8 cellular contexts compared by ENCODE assay signal in genomic region chr11:88335284-88335683, GRCh38. TPM values are rescaled to one million over a fixed set of nuclear protein-coding genes. Genes with fewer than 3 reads are reported as not detected.
A peak's percentile ranks its signal among the peaks of the same experiment; 100 is the strongest.
DNase-seq lines count a peak whose midpoint lies in the region; ATAC-seq and TF ChIP-seq lines count a peak whose summit lies in the region.

No MANE protein-coding gene starts in this region.

- ATAC-seq in left lung, result no peak
- no peak for ATAC-seq in GM18873 (IDR thresholded peaks at IDR 0.05; ENCODE audit: low FRiP score, unreplicated experiment)

- no peak for TF ChIP-seq EP300 in esophagus muscularis mucosa (IDR thresholded peaks at IDR 0.05)

- peaks cover 54% of the 10 kb centered on the region for H3K36me3 Mint-ChIP-seq in HFFc6 (ENCODE audit: low read depth)
- H3K36me3 Mint-ChIP-seq in activated naive CD8-positive, alpha-beta T cell, result peaks cover 19% of the 10 kb centered on the region

- TF ChIP-seq POLR2A in esophagus muscularis mucosa (IDR thresholded peaks at IDR 0.05; ENCODE audit: low read depth), result no peak

- H3K4me1 Mint-ChIP-seq in HFFc6 (ENCODE audit: low read depth), result peaks cover 69% of the 10 kb centered on the region
- peaks cover 68% of the 10 kb centered on the region for H3K4me1 Mint-ChIP-seq in activated naive CD8-positive, alpha-beta T cell (ENCODE audit: low read depth)

- peak overlapping the region; percentile 90 for H3K4me3 Mint-ChIP-seq in HFFc6
- H3K4me3 Mint-ChIP-seq in activated naive CD8-positive, alpha-beta T cell, result peak overlapping the region; percentile 90

- no peak for DNase-seq in AG10803 (ENCODE audit: low read depth)
- no peak for DNase-seq in HFFc6
- no peak for DNase-seq in left lung
- no peak for DNase-seq in activated effector memory CD4-positive, alpha-beta T cell treated with anti-CD3 and anti-CD28 coated beads, Interleukin-2, amount 50 U/mL, for 16 hours
- no peak for DNase-seq in cerebellum (ENCODE audit: low spot score)
- no peak for DNase-seq in esophagus muscularis mucosa (ENCODE audit: extremely low spot score)

- H3K27me3 Mint-ChIP-seq in HFFc6 (ENCODE audit: insufficient read depth), result peaks cover 2% of the 10 kb centered on the region; the same call in 1 of the 2 replicates
- H3K27me3 Mint-ChIP-seq in activated naive CD8-positive, alpha-beta T cell, result no peaks in the 10 kb centered on the region

- H3K9me3 ChIP-seq in left lung, result no peaks in the 10 kb centered on the region
- no peaks in the 10 kb centered on the region for H3K9me3 ChIP-seq in esophagus muscularis mucosa

- WGBS in esophagus muscularis mucosa, result 75% methylated on average over 4 of the region's 4 CpGs

- H3K27ac Mint-ChIP-seq in HFFc6, result no peak overlapping the region
- peak overlapping the region; percentile 54 for H3K27ac Mint-ChIP-seq in activated naive CD8-positive, alpha-beta T cell

- H3K4me3 ChIP-seq in AG10803 (ENCODE audit: low read length) (peak overlapping the region; percentile 21), left lung (peak overlapping the region; percentile 77 to 92), esophagus muscularis mucosa (peak overlapping the region in 1 of 4 donors; percentile 1)

- H3K36me3 ChIP-seq in left lung (peaks cover 0 to 42% of the 10 kb centered on the region in 2 donors), esophagus muscularis mucosa (peaks cover 0 to 13% (median 0%) of the 10 kb centered on the region in 4 donors)

- intact Hi-C loops in left lung (cut with DNase I) (no loop called here), esophagus muscularis mucosa (cut with DNase I) (loop anchor here (5.0 kb wide), 1 partner anchor 67 kb away; no protein-coding TSS in a partner anchor)

- no peaks in the 10 kb centered on the region for H3K27me3 ChIP-seq in left lung
- no peaks in the 10 kb centered on the region for H3K27me3 ChIP-seq in esophagus muscularis mucosa

- H3K4me1 ChIP-seq in left lung (peaks cover 0 to 60% of the 10 kb centered on the region in 2 donors), esophagus muscularis mucosa (peaks cover 3 to 15% (median 11%) of the 10 kb centered on the region in 4 donors)

- H3K27ac ChIP-seq in left lung (peak overlapping the region; percentile 15 to 91), esophagus muscularis mucosa (replicated peaks in 1 of 4) (no peak overlapping the region)

- H3K9me3 Mint-ChIP-seq in HFFc6, result no peaks in the 10 kb centered on the region; the same call in 1 of the 2 replicates
- H3K9me3 Mint-ChIP-seq in activated naive CD8-positive, alpha-beta T cell (ENCODE audit: low read depth), result no peaks in the 10 kb centered on the region

- TF ChIP-seq CTCF in AG10803 (conservative IDR thresholded peaks at IDR 0.05; ENCODE audit: low read length), result no peak
- TF ChIP-seq CTCF in HFFc6 (IDR thresholded peaks at IDR 0.05), result no peak
- TF ChIP-seq CTCF in left lung (IDR thresholded peaks at IDR 0.05), result no peak
- no peak for TF ChIP-seq CTCF in esophagus muscularis mucosa (IDR thresholded peaks at IDR 0.05)

RNA-seq across cellular contexts. Expression of gene CTSC, which starts 2.3 kb away (rescaled TPM):
- 100 to 1,000 TPM; 234 to 406 (median 384) TPM for total RNA-seq in HFFc6 (2021; fragmentation: NEBNext Ultra II Directional; extraction: Animal tissue kit (Norgen Biotek cat#: 25700))
- 100 to 1,000 TPM; 281 to 422 TPM for total RNA-seq in left lung
- total RNA-seq in cerebellum, result 32.5 TPM
- total RNA-seq in esophagus muscularis mucosa, result 10 to 100 TPM; 22.1 to 59.0 (median 24.9) TPM

Comparison
In these comparisons a context has a peak if more than half of its experiments do, and no peak if none do; other contexts are left out.
1. H3K27ac ChIP-seq: peak in left lung (2 of 2); none in esophagus muscularis mucosa (0 of 4).